8 cellular contexts compared by ENCODE assay signal in the genomic region with DNA sequence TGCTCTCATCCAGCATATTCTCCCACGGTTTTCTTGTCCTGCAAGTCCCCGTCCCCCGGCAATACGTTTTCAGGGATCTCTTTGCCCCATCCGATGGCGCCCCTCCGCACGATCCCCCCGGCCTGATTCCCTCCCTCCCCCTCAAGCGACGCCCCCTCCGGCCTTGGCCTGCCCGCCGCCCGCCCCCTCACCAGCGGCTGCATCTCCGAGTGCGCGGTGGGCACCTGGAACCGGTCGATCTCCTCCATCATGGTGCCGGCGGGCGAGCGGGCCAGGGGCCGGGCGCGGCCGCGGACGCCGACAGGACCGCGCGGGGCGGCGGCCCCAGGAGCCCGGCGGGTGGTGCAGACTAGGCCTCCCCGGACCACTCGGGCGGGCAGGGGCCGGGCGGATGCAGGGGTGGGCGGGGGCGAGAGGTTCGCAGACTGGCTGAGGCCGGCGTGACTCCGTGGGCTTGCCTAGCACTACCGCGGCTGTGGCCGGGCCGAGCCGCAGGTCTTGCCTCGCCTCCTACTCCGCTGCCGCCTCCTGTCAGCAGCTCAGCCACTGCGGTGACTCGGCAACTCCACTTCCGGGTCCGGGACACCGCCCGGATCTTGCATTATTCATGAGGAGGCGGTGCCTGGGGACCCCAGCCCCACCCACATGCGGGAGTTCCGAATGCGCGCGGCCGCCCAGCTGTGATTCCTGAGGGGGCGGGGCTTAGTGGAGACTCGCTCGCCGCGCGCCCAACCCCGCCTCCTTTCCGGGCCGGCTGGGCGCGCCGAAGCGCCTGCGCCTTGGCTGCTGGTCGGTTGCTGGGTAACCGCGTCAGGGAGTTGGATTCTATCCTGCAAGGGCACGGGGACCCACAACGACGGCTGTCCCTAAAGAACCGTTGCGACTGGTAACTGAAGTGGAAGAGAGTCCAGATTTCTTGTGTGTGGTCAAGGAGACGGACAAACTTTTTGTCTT. TPM values are rescaled to one million over a fixed set of nuclear protein-coding genes. Genes with fewer than 3 reads are reported as not detected.
DNase-seq lines count a peak whose midpoint lies in the region; ATAC-seq lines count a peak whose summit lies in the region.

Gene DNAI1, plus strand, starts transcription at position 793 of the 954 bp plus-strand sequence. CDS start 201 bp downstream, outside the sequence.
Gene FAM219A, minus strand, starts transcription at position 558 of the 954 bp plus-strand sequence. Its CDS starts 307 bp downstream, at position 251.

- DNase-seq in COR-L47 (lab: John Stamatoyannopoulos, UW) (peak; percentile 98), HT1080 (ENCODE audit: low read depth) (peak; percentile 96), NOMO-1 (lab: John Stamatoyannopoulos, UW; ENCODE audit: unreplicated experiment in 2 of 2) (peak; percentile 99), medulla oblongata (ENCODE audit: extremely low spot score) (peak; percentile 99)
- DNase-seq in activated CD8-positive, alpha-beta memory T cell treated with anti-CD3 and anti-CD28 coated beads for 48 hours (ENCODE audit: low read depth in 2 of 3, low spot score in 2 of 3) = peak; percentile 87 to 98 (median 92)
- peak; percentile 98 to 99 (median 99) for DNase-seq in effector memory CD4-positive, alpha-beta T cell
- DNase-seq in stimulated activated CD4-positive, alpha-beta T cell treated with anti-CD3 and anti-CD28 coated beads, TNF-alpha, amount 100 ng/mL, for 48 hours (ENCODE audit: low read depth in 3 of 3) = peak; percentile 98 to 99 (median 98)

- no peaks in the 10 kb centered on the region for H3K36me3 ChIP-seq in effector memory CD4-positive, alpha-beta T cell (ENCODE audit: control insufficient read depth, insufficient read depth, low read length)

- H3K27ac ChIP-seq in effector memory CD4-positive, alpha-beta T cell (ENCODE audit: insufficient read depth, low read length, poor library complexity, severe bottlenecking) = no peak within 1 kb of the TSS

- peak within 1 kb of the TSS; percentile 67 for H3K4me3 ChIP-seq in effector memory CD4-positive, alpha-beta T cell (ENCODE audit: insufficient read depth, low read depth, low read length, poor library complexity, severe bottlenecking)

- ATAC-seq in GM21367 (IDR thresholded peaks at IDR 0.05; ENCODE audit: unreplicated experiment) = peak; percentile 97

- H3K4me1 ChIP-seq in effector memory CD4-positive, alpha-beta T cell (ENCODE audit: control insufficient read depth, insufficient read depth, low read length, poor library complexity, severe bottlenecking) = peaks cover 5% of the 10 kb centered on the region

- H3K27me3 ChIP-seq in effector memory CD4-positive, alpha-beta T cell (replicated peaks; ENCODE audit: control insufficient read depth, insufficient read depth, low read length, poor library complexity, severe bottlenecking) = no peaks in the 10 kb centered on the region

- H3K9me3 ChIP-seq in effector memory CD4-positive, alpha-beta T cell (ENCODE audit: control insufficient read depth, low read length) = no peaks in the 10 kb centered on the region

RNA-seq across cellular contexts. Expression of gene DNAI1, which starts in this region (rescaled TPM):
- not detected in 2 replicates for total RNA-seq in HT1080 (2014; rRNA removed; shearing (Covaris generic))
- polyA plus RNA-seq in HT1080 (2015; cell fraction: cytosol; rRNA removed) = not detected in 2 replicates
- 0.11 TPM in 1 of 2 replicates, not detected in the other for polyA plus RNA-seq in HT1080 (2015; cell fraction: nucleus; rRNA removed)

RNA-seq across cellular contexts. Expression of gene FAM219A, which starts in this region (rescaled TPM):
- 12.1 and 13.5 TPM in 2 replicates for total RNA-seq in HT1080 (2014; rRNA removed; shearing (Covaris generic))
- 17.0 and 17.7 TPM in 2 replicates for polyA plus RNA-seq in HT1080 (2015; cell fraction: cytosol; rRNA removed)
- polyA plus RNA-seq in HT1080 (2015; cell fraction: nucleus; rRNA removed) = 25.7 and 25.9 TPM in 2 replicates
